Comparison of ENCODE assay signal across 8 cellular contexts in the genomic region with DNA sequence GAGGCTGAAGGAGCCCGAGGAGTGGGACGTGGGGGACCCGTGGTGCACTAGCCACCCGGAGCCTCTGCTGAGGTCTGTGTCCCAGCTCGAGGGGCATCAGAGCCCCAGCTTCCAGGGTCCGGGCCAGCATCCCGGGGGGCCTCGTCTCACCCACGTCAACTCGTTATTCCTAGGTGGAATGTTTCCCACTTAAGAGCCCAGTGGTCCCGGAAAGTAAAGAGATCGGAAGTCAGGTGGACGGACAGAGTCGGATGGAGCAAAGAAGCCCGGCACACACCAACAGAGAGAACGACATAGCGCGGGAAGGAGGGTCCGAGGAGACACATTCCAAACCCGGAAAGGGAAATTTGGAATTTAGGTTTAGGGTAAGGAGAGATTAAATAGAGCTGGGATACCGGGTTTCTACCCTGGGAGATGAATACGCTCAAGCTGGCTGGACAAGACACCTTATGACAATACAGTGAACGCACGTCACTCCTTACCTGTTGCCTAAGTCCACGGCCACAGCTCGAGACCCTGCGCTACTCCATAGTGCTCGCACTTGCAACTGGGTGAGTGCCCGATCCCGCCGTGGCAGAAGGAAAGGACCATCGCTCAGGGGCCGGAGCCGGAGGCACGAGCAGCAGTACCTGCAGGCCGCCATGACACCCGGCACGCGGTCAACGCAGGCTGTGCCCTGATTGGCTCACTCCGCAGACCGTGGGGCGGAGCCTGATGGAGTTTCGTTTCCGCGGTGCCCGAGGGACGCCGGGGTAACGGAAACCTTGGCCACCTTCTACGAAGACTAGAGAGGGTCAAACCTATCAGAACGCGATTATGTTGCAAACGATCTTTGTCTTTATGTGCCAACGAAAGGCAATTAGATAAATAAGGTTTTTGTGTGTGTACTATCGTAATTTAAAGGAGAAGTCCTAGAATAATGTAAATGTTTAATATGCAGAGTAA. TPM values are rescaled to one million over a fixed set of nuclear protein-coding genes. Genes with fewer than 3 reads are reported as not detected.
DNase-seq lines count a peak whose midpoint lies in the region; ATAC-seq and TF ChIP-seq lines count a peak whose summit lies in the region.

TSS of gene PNPT1 (minus strand) at position 664 of the 945 bp plus-strand sequence. CDS start at position 643, 21 bp downstream.

- peaks cover 15% of the 10 kb centered on the region for H3K36me3 Mint-ChIP-seq in activated naive CD8-positive, alpha-beta T cell

- WGBS in ovary, 3 donors, result 0% methylated on average over 56 of the region's 56 CpGs
- WGBS in thyroid gland, 2 donors, result 1% methylated on average over 35 to 49 of the region's 56 CpGs

- H3K27me3 ChIP-seq in ovary (no peaks in the 10 kb centered on the region), thyroid gland (no peaks in the 10 kb centered on the region)

- TF ChIP-seq POLR2A in ovary (IDR thresholded peaks at IDR 0.05) (peak; percentile 50), thyroid gland (IDR thresholded peaks at IDR 0.05) (peak in 1 of 2 donors; percentile 53)

- POLR2A ChIA-PET in GM10248 (lab: Yijun Ruan, JAX), result no interaction called here

- peak; percentile 100 for ATAC-seq in HG02623 (IDR thresholded peaks at IDR 0.05; ENCODE audit: unreplicated experiment)

- H3K4me1 Mint-ChIP-seq in activated naive CD8-positive, alpha-beta T cell (ENCODE audit: low read depth), result peaks cover 41% of the 10 kb centered on the region

- peak within 1 kb of the TSS; percentile 96 for H3K27ac Mint-ChIP-seq in activated naive CD8-positive, alpha-beta T cell

- H3K4me1 ChIP-seq in ovary (ENCODE audit: insufficient read depth) (peaks cover 5% of the 10 kb centered on the region), thyroid gland (peaks cover 4 to 6% of the 10 kb centered on the region in 2 donors)

- peak within 1 kb of the TSS; percentile 98 for H3K4me3 Mint-ChIP-seq in activated naive CD8-positive, alpha-beta T cell

- H3K36me3 ChIP-seq in ovary (no peaks in the 10 kb centered on the region), thyroid gland (no peaks in the 10 kb centered on the region)

- no peak for TF ChIP-seq CTCF in GM10248 (IDR thresholded peaks at IDR 0.05; ENCODE audit: control extremely low read depth, extremely low read depth, low read depth, missing control alignments)
- TF ChIP-seq CTCF in ovary (IDR thresholded peaks at IDR 0.05), result no peak
- peak in 1 of 6 experiments; percentile 13 for TF ChIP-seq CTCF in thyroid gland (IDR thresholded peaks at IDR 0.05)

- H3K27ac ChIP-seq in ovary, result peak within 1 kb of the TSS in 1 of 2 donors; percentile 26
- H3K27ac ChIP-seq in thyroid gland, result peak within 1 kb of the TSS in 1 of 3 donors; percentile 20

- H3K27me3 Mint-ChIP-seq in activated naive CD8-positive, alpha-beta T cell, result no peaks in the 10 kb centered on the region

- intact Hi-C loops in head of caudate nucleus (cut with DNase I) (no loop called here), ovary (cut with DNase I) (no loop called here), thyroid gland (cut with DNase I) (no loop called here)

- no peak for TF ChIP-seq EP300 in ovary (IDR thresholded peaks at IDR 0.05)

- H3K4me3 ChIP-seq in ovary (peak within 1 kb of the TSS; percentile 44), thyroid gland (replicated peaks in 1 of 3) (peak within 1 kb of the TSS; percentile 29 to 84 (median 48))

- DNase-seq in GM10248 (ENCODE audit: extremely low spot score), result peak; percentile 98
- DNase-seq in NCI-H1105 (lab: John Stamatoyannopoulos, UW), result peak; percentile 94
- DNase-seq in SKM-1 treated with dmso at 0.1 percent for 144 hours (lab: John Stamatoyannopoulos, UW; ENCODE audit: unreplicated experiment), result peak; percentile 90
- peak; percentile 91 to 98 (median 96) for DNase-seq in head of caudate nucleus
- DNase-seq in ovary, result peak; percentile 89 to 95 (median 91)
- peak; percentile 94 to 95 for DNase-seq in thyroid gland

- no peaks in the 10 kb centered on the region for H3K9me3 Mint-ChIP-seq in activated naive CD8-positive, alpha-beta T cell (ENCODE audit: low read depth)

- CTCF ChIA-PET in GM10248 (lab: Yijun Ruan, JAX), result interaction anchor here (1.1 kb wide), 1 partner anchor 24 kb away, joined by 3 read pairs; no protein-coding TSS in a partner anchor

- H3K9me3 ChIP-seq in ovary (no peaks in the 10 kb centered on the region), thyroid gland (no peaks in the 10 kb centered on the region)

RNA-seq across cellular contexts. Expression of gene PNPT1, which starts in this region (rescaled TPM):
- 10 to 100 TPM; 11.4 to 19.2 (median 17.5) TPM for total RNA-seq in ovary
- 10 to 100 TPM in 1 of 2 donors, 1 to 10 TPM in 1; 6.1 to 10.7 TPM for polyA plus RNA-seq in ovary
- 10 to 100 TPM; 15.5 to 21.0 (median 20.6) TPM for total RNA-seq in thyroid gland
